Comparison of ENCODE assay signal across 1 cellular context in genomic region chr19:18401580-18402112, GRCh38.
TF ChIP-seq lines count a peak whose summit lies in the region.

No MANE protein-coding gene starts in this region.

TF ChIP-seq in IMR-90, 13 proteins besides CTCF, POLR2A, EP300 and RAD21 (continued from another document):
- TF ChIP-seq ELK1 (IDR thresholded peaks at IDR 0.05; ENCODE audit: borderline replicate concordance, low read depth, low read length) (no peak), RCOR1 (IDR thresholded peaks at IDR 0.05; ENCODE audit: insufficient replicate concordance, low read length) (no peak)
TF ChIP-seq in IMR-90: peak in this region for 1.
